1 cellular context compared by ENCODE assay signal in genomic region chr16:11072420-11073153, GRCh38.
A peak's percentile ranks its signal among the peaks of the same experiment; 100 is the strongest.
TF ChIP-seq lines count a peak whose summit lies in the region.

No MANE protein-coding gene starts in this region.

TF ChIP-seq in GM12878, 131 proteins besides CTCF, POLR2A, EP300 and RAD21:
- TF ChIP-seq E2F8 (IDR thresholded peaks at IDR 0.05; ENCODE audit: low read depth, partially characterized antibody) (no peak), MEF2B (IDR thresholded peaks at IDR 0.05; ENCODE audit: partially characterized antibody, poor library complexity, severe bottlenecking) (no peak), PML (IDR thresholded peaks at IDR 0.05; ENCODE audit: low read length) (no peak), USF1 (IDR thresholded peaks at IDR 0.05; ENCODE audit: borderline replicate concordance, extremely low read length, insufficient read depth, low read depth, low read length) (no peak), DPF2 (IDR thresholded peaks at IDR 0.05) (no peak), SMARCA5 (IDR thresholded peaks at IDR 0.05) (0 out of 2 replicates have a peak, but pooled peaks have one; percentile 24), EGR1 (IDR thresholded peaks at IDR 0.05; ENCODE audit: borderline replicate concordance in 1 of 2, low read depth in 2 of 2, low read length in 2 of 2) (no peak), KDM1A (IDR thresholded peaks at IDR 0.05; ENCODE audit: borderline replicate concordance) (0 out of 2 replicates have a peak, but pooled peaks have one; percentile 23), ZNF622 (IDR thresholded peaks at IDR 0.05) (no peak), LARP7 (IDR thresholded peaks at IDR 0.05) (no peak), TCF7 (IDR thresholded peaks at IDR 0.05; ENCODE audit: borderline replicate concordance) (no peak)
- TF ChIP-seq, protein P1, sequence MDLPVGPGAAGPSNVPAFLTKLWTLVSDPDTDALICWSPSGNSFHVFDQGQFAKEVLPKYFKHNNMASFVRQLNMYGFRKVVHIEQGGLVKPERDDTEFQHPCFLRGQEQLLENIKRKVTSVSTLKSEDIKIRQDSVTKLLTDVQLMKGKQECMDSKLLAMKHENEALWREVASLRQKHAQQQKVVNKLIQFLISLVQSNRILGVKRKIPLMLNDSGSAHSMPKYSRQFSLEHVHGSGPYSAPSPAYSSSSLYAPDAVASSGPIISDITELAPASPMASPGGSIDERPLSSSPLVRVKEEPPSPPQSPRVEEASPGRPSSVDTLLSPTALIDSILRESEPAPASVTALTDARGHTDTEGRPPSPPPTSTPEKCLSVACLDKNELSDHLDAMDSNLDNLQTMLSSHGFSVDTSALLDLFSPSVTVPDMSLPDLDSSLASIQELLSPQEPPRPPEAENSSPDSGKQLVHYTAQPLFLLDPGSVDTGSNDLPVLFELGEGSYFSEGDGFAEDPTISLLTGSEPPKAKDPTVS (IDR thresholded peaks at IDR 0.05; ENCODE audit: low read depth, low read length): no peak
TF ChIP-seq in GM12878: peak in this region for 2.
